Comparison of ENCODE assay signal across 17 cellular contexts in the genomic region with DNA sequence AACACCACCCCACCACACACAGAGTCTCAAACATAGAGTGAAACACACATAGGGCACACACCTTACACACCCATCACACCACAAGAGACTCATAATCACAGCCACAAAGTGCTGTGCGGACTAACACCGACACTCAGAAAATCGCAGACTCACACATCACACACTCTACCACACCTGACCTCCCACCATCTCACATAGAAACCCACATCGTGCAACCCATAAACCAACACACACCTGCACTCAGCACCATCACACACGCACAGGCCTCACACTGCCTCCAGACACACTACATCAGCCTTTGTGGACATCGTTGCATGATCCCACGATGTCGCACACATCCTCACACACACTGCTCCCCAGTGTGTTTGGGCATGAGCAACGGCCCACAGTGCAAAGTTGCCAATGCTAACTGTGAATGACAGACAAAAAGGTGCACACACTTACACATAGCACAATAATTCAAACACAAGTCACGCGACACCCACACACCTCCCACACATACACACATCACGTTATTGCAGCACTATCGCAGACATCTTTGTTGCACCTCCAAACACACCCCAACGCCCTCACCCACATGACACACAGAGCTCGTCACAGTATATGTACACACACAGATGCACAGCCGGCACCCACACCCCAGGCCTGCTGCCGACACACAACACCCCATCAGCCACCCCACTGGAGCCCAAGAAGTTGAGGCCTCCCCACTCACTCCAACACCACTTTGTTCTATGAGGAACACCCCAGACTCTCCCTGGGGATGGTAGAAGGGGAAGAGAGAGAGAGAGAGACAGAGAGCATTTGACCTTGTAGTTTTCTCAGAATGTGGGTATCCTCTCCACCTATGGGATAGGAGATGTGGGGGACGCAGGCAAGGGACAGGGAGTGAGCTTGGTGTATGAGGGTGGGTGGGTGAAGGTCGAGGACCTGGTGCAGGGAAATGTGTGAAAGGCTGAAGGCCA. TPM values are rescaled to one million over a fixed set of nuclear protein-coding genes. Genes with fewer than 3 reads are reported as not detected.
DNase-seq lines count a peak whose midpoint lies in the region; ATAC-seq, FAIRE-seq and TF ChIP-seq lines count a peak whose summit lies in the region.
"Had no signal": no experiment of that assay in that cellular context is flagged by ENCODE, and none has a peak within 500 bp of the region (broad histone marks: within the 10 kb centered on the region; RNA-seq: fewer than 3 reads in every experiment).

No MANE protein-coding gene starts in this region.

- H4K20me1 ChIP-seq in BLaER1 treated with 17β-estradiol and CSF1 and Interleukin-3, amounts not matched to agents 10 nM and 100 nM: peaks cover 0 to 53% (median 17%) of the 10 kb centered on the region in 11 experiments; a peak in 13 of 22 replicates
- H4K20me1 ChIP-seq in DND-41 (ENCODE audit: insufficient read depth, low read length): peaks cover 7% of the 10 kb centered on the region
- H4K20me1 ChIP-seq in GM12878 (ENCODE audit: control insufficient read depth, insufficient read depth): no peaks in the 10 kb centered on the region

- TF ChIP-seq POLR2A in GM12878 (IDR thresholded peaks at IDR 0.05; ENCODE audit: low read depth, low read length): no peak
- no peak for TF ChIP-seq POLR2A in heart left ventricle (IDR thresholded peaks at IDR 0.05)

- peak overlapping the region; percentile 28 to 64 (median 48) for H3K4me3 Mint-ChIP-seq in nephron
- H3K4me3 Mint-ChIP-seq: endodermal cell had no signal

- intact Hi-C loops in GM12878 (cut with micrococcal nuclease; ENCODE audit: unreplicated experiment) (no loop called here), heart left ventricle (cut with DNase I) (loop anchor here in 4 of 10 donors (5.0 kb wide), 3 partner anchors 37 to 82 kb away; a partner anchor contains a TSS)

- TF ChIP-seq EP300 in GM12878 (IDR thresholded peaks at IDR 0.05; ENCODE audit: borderline replicate concordance in 1 of 2, control insufficient read depth in 1 of 2, low read depth in 2 of 2, low read length in 2 of 2): no peak

- no peak for FAIRE-seq in GM12878 (lab: Jason Lieb, UNC)
- FAIRE-seq: G401.6, islet of Langerhans had no signal

- POLR2A ChIA-PET in GM12878 (lab: Charles Lee): interaction anchor here (0.5 kb wide), 1 partner anchor 49 kb away, joined by 3 read pairs; no protein-coding TSS in a partner anchor

- H3K4me3 ChIP-seq in BLaER1 treated with 17β-estradiol and CSF1 and Interleukin-3, amounts not matched to agents 10 nM and 100 nM: peak overlapping the region in 2 of 10 experiments; percentile 73 to 79; a peak in 2 of 20 replicates
- H3K4me3 ChIP-seq in DND-41 (ENCODE audit: low read depth in 1 of 2, low read length in 2 of 2) (peak overlapping the region in 1 of 2 experiments; percentile 82; a peak in 1 of 4 replicates), GM12878 (no peak overlapping the region), heart left ventricle (no peak overlapping the region)
- H3K4me3 ChIP-seq: uterus had no signal

- no peak for TF ChIP-seq RAD21 in GM12878 (IDR thresholded peaks at IDR 0.05; ENCODE audit: insufficient read depth, low read depth, low read length)

- peaks cover 0 to 32% (median 8%) of the 10 kb centered on the region in 11 experiments; a peak in 11 of 22 replicates for H3K27me3 ChIP-seq in BLaER1 treated with 17β-estradiol and CSF1 and Interleukin-3, amounts not matched to agents 10 nM and 100 nM
- no peaks in the 10 kb centered on the region for H3K27me3 ChIP-seq in DND-41 (ENCODE audit: insufficient read depth, low read length, poor library complexity)
- peaks cover 3 to 15% of the 10 kb centered on the region in 2 experiments; a peak in 2 of 4 replicates for H3K27me3 ChIP-seq in GM12878 (replicated peaks in 1 of 2; ENCODE audit: control insufficient read depth in 2 of 2, insufficient read depth in 2 of 2, low read length in 1 of 2)
- H3K27me3 ChIP-seq in heart left ventricle: peaks cover 7 to 75% (median 29%) of the 10 kb centered on the region in 9 donors

- RAD21 ChIA-PET in GM12878 (lab: Charles Lee; ENCODE audit: unreplicated experiment): no interaction called here

- H3K27ac Mint-ChIP-seq in nephron: no peak overlapping the region
- H3K27ac Mint-ChIP-seq: endodermal cell had no signal

- SMC1A ChIA-PET in GM12878 (lab: Charles Lee; ENCODE audit: uncharacterized antibody, unreplicated experiment): no interaction called here

- in situ Hi-C loops in GM12878 (cut with MboI): no loop called here

- BruUV-seq in GM12878 (replicated peaks; lab: Mats Ljungman, UMichigan): no TSS peak

- CTCF ChIA-PET in GM12878 (lab: Yijun Ruan, JAX): no interaction called here

- H3K9me3 Mint-ChIP-seq in nephron: peaks cover 6% of the 10 kb centered on the region
- H3K9me3 Mint-ChIP-seq: endodermal cell had no signal

- H3K27me3 Mint-ChIP-seq in nephron (ENCODE audit: low read depth): peaks cover 72% of the 10 kb centered on the region

- no peaks in the 10 kb centered on the region for H3K36me3 Mint-ChIP-seq in nephron (ENCODE audit: low read depth)

- H3K4me1 Mint-ChIP-seq in nephron: peaks cover 18% of the 10 kb centered on the region

- WGBS in GM12878 (ENCODE audit: insufficient coverage, insufficient replicate concordance, low lambda C conversion rate, missing lambda C conversion rate): 57% methylated on average over 19 of the region's 19 CpGs
- 83 to 90% (median 86%) methylated on average over 19 of the region's 19 CpGs for WGBS in heart left ventricle, 4 donors

- no peak for DNase-seq in DND-41
- peak; percentile 2 for DNase-seq in GM12878 (ENCODE audit: low read depth, low spot score)
- DNase-seq in ecto neural progenitor cell (ENCODE audit: low spot score): no peak
- DNase-seq in mucosa of gallbladder (ENCODE audit: low spot score): no peak
- no peak for DNase-seq in heart left ventricle
- no peak for DNase-seq in DMS114 treated with DMSO at 0.1 percent for 48 hours (lab: John Stamatoyannopoulos, UW; ENCODE audit: unreplicated experiment)
- DNase-seq: brain microvascular endothelial cell, foreskin melanocyte, GOT3, uterus had no signal

- peak overlapping the region in 6 of 11 experiments; percentile 42 to 64 (median 46); a peak in 6 of 22 replicates for H3K9ac ChIP-seq in BLaER1 treated with 17β-estradiol and CSF1 and Interleukin-3, amounts not matched to agents 10 nM and 100 nM
- H3K9ac ChIP-seq in DND-41 (ENCODE audit: low read depth, low read length) (no peak overlapping the region), GM12878 (ENCODE audit: control insufficient read depth, insufficient read depth, low read length) (no peak overlapping the region)

- no peaks in the 10 kb centered on the region for H3K36me3 ChIP-seq in BLaER1 treated with 17β-estradiol and CSF1 and Interleukin-3, amounts not matched to agents 10 nM and 100 nM
- H3K36me3 ChIP-seq in DND-41 (ENCODE audit: insufficient read depth, low read length) (no peaks in the 10 kb centered on the region), GM12878 (ENCODE audit: control insufficient read depth in 2 of 2, insufficient read depth in 2 of 2, low read length in 1 of 2) (no peaks in the 10 kb centered on the region), heart left ventricle (no peaks in the 10 kb centered on the region)
- H3K36me3 ChIP-seq: brain microvascular endothelial cell, uterus had no signal

- H3K4me2 ChIP-seq in BLaER1 treated with 17β-estradiol and CSF1 and Interleukin-3, amounts not matched to agents 10 nM and 100 nM: peak overlapping the region in 9 of 11 experiments; percentile 90 to 99 (median 96); a peak in 18 of 22 replicates
- peak overlapping the region; percentile 96; the same call in 1 of the 2 replicates for H3K4me2 ChIP-seq in DND-41 (ENCODE audit: insufficient read depth, low read length)
- H3K4me2 ChIP-seq in GM12878 (ENCODE audit: control insufficient read depth, insufficient read depth): no peak overlapping the region

- no peaks in the 10 kb centered on the region for H3K9me3 ChIP-seq in BLaER1 treated with 17β-estradiol and CSF1 and Interleukin-3, amounts not matched to agents 10 nM and 100 nM (replicated peaks in 1 of 11)
- no peaks in the 10 kb centered on the region for H3K9me3 ChIP-seq in DND-41 (ENCODE audit: insufficient read depth, low read length, severe bottlenecking)
- H3K9me3 ChIP-seq in GM12878 (replicated peaks; ENCODE audit: control insufficient read depth, insufficient read depth, low read length): no peaks in the 10 kb centered on the region
- no peaks in the 10 kb centered on the region for H3K9me3 ChIP-seq in heart left ventricle
- H3K9me3 ChIP-seq: uterus had no signal

- ATAC-seq in DND-41 (ENCODE audit: insufficient read depth, low read depth) (no peak), GM12878 (no peak), heart left ventricle (no peak)

- TF ChIP-seq CTCF in DND-41 (IDR thresholded peaks at IDR 0.05; ENCODE audit: borderline replicate concordance, extremely low read depth, low read length, poor library complexity, severe bottlenecking): no peak
- TF ChIP-seq CTCF in GM12878 (IDR thresholded peaks at IDR 0.05 in 2 of 3, conservative IDR thresholded peaks at IDR 0.05 in 1 of 3; ENCODE audit: control insufficient read depth in 2 of 3, extremely low read depth in 1 of 3, insufficient read depth in 1 of 3, low read depth in 3 of 3, low read length in 3 of 3): no peak
- no peak for TF ChIP-seq CTCF in nephron (IDR thresholded peaks at IDR 0.05; ENCODE audit: unreplicated experiment in 3 of 3)
- TF ChIP-seq CTCF in heart left ventricle (IDR thresholded peaks at IDR 0.05): no peak

- H3K4me1 ChIP-seq in BLaER1 treated with 17β-estradiol and CSF1 and Interleukin-3, amounts not matched to agents 10 nM and 100 nM: peaks cover 23 to 70% (median 65%) of the 10 kb centered on the region in 10 experiments
- H3K4me1 ChIP-seq in DND-41 (ENCODE audit: insufficient read depth, low read length) (peaks cover 47% of the 10 kb centered on the region), GM12878 (ENCODE audit: control insufficient read depth, insufficient read depth, low read length) (peaks cover 3% of the 10 kb centered on the region), heart left ventricle (peaks cover 0 to 43% (median 5%) of the 10 kb centered on the region in 12 donors)

- no peak overlapping the region for H2AFZ ChIP-seq in DND-41 (ENCODE audit: low read depth, low read length)
- no peak overlapping the region for H2AFZ ChIP-seq in GM12878 (ENCODE audit: control insufficient read depth, low read depth, low read length)

- peaks cover 17% of the 10 kb centered on the region for H3K79me2 ChIP-seq in DND-41 (ENCODE audit: insufficient read depth, low read length)
- H3K79me2 ChIP-seq in GM12878 (ENCODE audit: control insufficient read depth, insufficient read depth, low read length): no peaks in the 10 kb centered on the region

- peak overlapping the region in 5 of 11 experiments; percentile 11 to 76 (median 49); a peak in 7 of 22 replicates for H3K27ac ChIP-seq in BLaER1 treated with 17β-estradiol and CSF1 and Interleukin-3, amounts not matched to agents 10 nM and 100 nM
- H3K27ac ChIP-seq in DND-41 (ENCODE audit: low read length) (no peak overlapping the region), GM12878 (ENCODE audit: control insufficient read depth, insufficient read depth) (no peak overlapping the region), heart left ventricle (no peak overlapping the region)
- H3K27ac ChIP-seq: brain microvascular endothelial cell, C4-2B, SK-N-MC, uterus had no signal

RNA-seq across cellular contexts. Expression of a gene that starts 1.2 kb away (rescaled TPM):
- 1.6 and 3.6 TPM in 2 replicates for total RNA-seq in GM12878 (2013; cell fraction: nucleolus; rRNA removed)
- total RNA-seq in GM12878 (2014; rRNA removed): 0.17 and 0.22 TPM in 2 replicates
- 0.09 and 0.22 TPM in 2 replicates for total RNA-seq in GM12878 (2014; rRNA removed; fragmentation: Illumina TruSeq; extraction: Trizol)
- total RNA-seq in GM12878 (2021): 0.64 and 0.72 TPM in 2 replicates
- 0.76 TPM for polyA plus RNA-seq in GM12878 (2011; ENCODE audit: low read depth)
- 0.20 TPM in 1 of 2 replicates, not detected in the other for polyA plus RNA-seq in GM12878 (2011; rRNA removed)
- polyA plus RNA-seq in GM12878 (2011; cell fraction: cytosol; rRNA removed): 0.22 and 0.24 TPM in 2 replicates
- polyA plus RNA-seq in GM12878 (2011; cell fraction: nucleus; rRNA removed): 0.73 and 0.85 TPM in 2 replicates
- 2.4 TPM in 2 replicates for polyA plus RNA-seq in GM12878 (2012)
- 0.06 and 0.37 TPM in 2 replicates for polyA plus RNA-seq in GM12878 (2014; fragmentation: Illumina TruSeq; extraction: Trizol)
- polyA plus RNA-seq in GM12878 (2014; fragmentation: Nextera tagmentation; extraction: Ambion mirVana): not detected
- 0.28 and 0.84 TPM in 2 replicates for polyA plus RNA-seq in GM12878 (2014; rRNA removed)
- under 1 TPM; 0.39 to 0.86 TPM for polyA plus RNA-seq in GM12878 (2016; fragmentation: Nextera tagmentation; extraction: Ambion mirVana)
- polyA minus RNA-seq in GM12878 (2011; rRNA and poly(A)+ RNA removed): 0.29 and 0.41 TPM in 2 replicates
- 0.62 and 0.67 TPM in 2 replicates for polyA minus RNA-seq in GM12878 (2011; cell fraction: cytosol; rRNA and poly(A)+ RNA removed)
- polyA minus RNA-seq in GM12878 (2011; cell fraction: nucleus; rRNA and poly(A)+ RNA removed): 0.24 and 0.38 TPM in 2 replicates
- total RNA-seq in mucosa of gallbladder: 0.60 TPM
- total RNA-seq in heart left ventricle: 100 to 1,000 TPM; 165 to 414 (median 231) TPM
- polyA plus RNA-seq in heart left ventricle: 100 to 1,000 TPM in 1 of 2 donors, 10 to 100 TPM in 1; 48.3 to 117 TPM

RNA-seq across cellular contexts. Expression of a gene that starts 36.2 kb away (rescaled TPM):
- total RNA-seq in GM12878 (2013; cell fraction: nucleolus; rRNA removed): 9.6 and 11.0 TPM in 2 replicates
- 90.6 and 104 TPM in 2 replicates for total RNA-seq in GM12878 (2014; rRNA removed)
- total RNA-seq in GM12878 (2014; rRNA removed; fragmentation: Illumina TruSeq; extraction: Trizol): 14.1 and 15.6 TPM in 2 replicates
- 71.2 and 80.6 TPM in 2 replicates for total RNA-seq in GM12878 (2021)
- 57.5 TPM for polyA plus RNA-seq in GM12878 (2011; ENCODE audit: low read depth)
- 8.3 and 15.9 TPM in 2 replicates for polyA plus RNA-seq in GM12878 (2011; rRNA removed)
- polyA plus RNA-seq in GM12878 (2011; cell fraction: cytosol; rRNA removed): 41.8 and 54.8 TPM in 2 replicates
- polyA plus RNA-seq in GM12878 (2011; cell fraction: nucleus; rRNA removed): 25.1 and 27.7 TPM in 2 replicates
- polyA plus RNA-seq in GM12878 (2012): 69.9 and 85.8 TPM in 2 replicates
- 5.2 and 11.1 TPM in 2 replicates for polyA plus RNA-seq in GM12878 (2014; fragmentation: Illumina TruSeq; extraction: Trizol)
- polyA plus RNA-seq in GM12878 (2014; fragmentation: Nextera tagmentation; extraction: Ambion mirVana): 10 to 100 TPM; 10.9 to 27.3 TPM
- polyA plus RNA-seq in GM12878 (2014; rRNA removed): 115 and 118 TPM in 2 replicates
- 10 to 100 TPM; 86.9 to 90.4 TPM for polyA plus RNA-seq in GM12878 (2016; fragmentation: Nextera tagmentation; extraction: Ambion mirVana)
- polyA minus RNA-seq in GM12878 (2011; rRNA and poly(A)+ RNA removed): 11.8 and 16.9 TPM in 2 replicates
- 4.4 and 4.8 TPM in 2 replicates for polyA minus RNA-seq in GM12878 (2011; cell fraction: cytosol; rRNA and poly(A)+ RNA removed)
- polyA minus RNA-seq in GM12878 (2011; cell fraction: nucleus; rRNA and poly(A)+ RNA removed): 7.6 and 12.1 TPM in 2 replicates
- total RNA-seq in mucosa of gallbladder: 188 TPM
- 100 to 1,000 TPM in 3 of 9 donors, 10 to 100 TPM in 6; 43.2 to 128 (median 67.2) TPM for total RNA-seq in heart left ventricle
- 100 to 1,000 TPM in 1 of 2 donors, 10 to 100 TPM in 1; 97.2 to 217 TPM for polyA plus RNA-seq in heart left ventricle

Comparison
In these comparisons a context has a peak if more than half of its experiments do, and no peak if none do; other contexts are left out.
1. H3K9ac ChIP-seq: peak in BLaER1 treated with 17β-estradiol and CSF1 and Interleukin-3, amounts not matched to agents 10 nM and 100 nM (6 of 11); none in DND-41 (single experiment) and GM12878 (single experiment).
2. RNA of a gene that starts 1.2 kb away (total RNA-seq): 165 to 414 TPM in heart left ventricle; 0.60 TPM in mucosa of gallbladder (single experiment) and 0.09 to 3.6 TPM in GM12878; every median in the first group is over 10 times any median in the second.